In the genomic region with DNA sequence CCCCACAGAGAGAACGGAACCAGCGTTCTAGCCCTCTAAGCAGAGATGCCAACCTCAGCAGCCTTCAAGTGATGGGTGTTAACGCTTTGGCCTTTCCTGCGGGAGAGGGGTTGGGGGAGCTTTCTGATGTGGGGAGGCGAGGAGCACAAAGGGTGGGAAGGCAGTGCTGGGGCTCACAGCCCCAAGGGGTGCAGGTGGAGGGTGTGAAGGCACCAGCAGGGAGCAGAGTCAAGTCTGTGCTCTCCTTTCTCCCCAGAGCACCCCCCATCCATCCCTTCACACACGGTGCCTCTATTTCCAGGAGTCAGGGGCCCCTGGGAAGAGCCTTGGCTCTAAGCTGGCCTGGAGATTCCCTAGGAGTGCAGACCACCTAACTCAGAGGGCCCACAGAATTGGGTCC, we compare ENCODE assay signal across 33 cellular contexts. TPM values are rescaled to one million over a fixed set of nuclear protein-coding genes. Genes with fewer than 3 reads are reported as not detected.
"Had no signal": no experiment of that assay in that cellular context is flagged by ENCODE, and none has a peak within 500 bp of the region (broad histone marks: within the 10 kb centered on the region; RNA-seq: fewer than 3 reads in every experiment).

No MANE protein-coding gene starts in this region.

- H3K27me3 ChIP-seq: brain microvascular endothelial cell, esophagus muscularis mucosa, foreskin keratinocyte, gastrocnemius medialis, heart left ventricle had no signal

- ATAC-seq: activated CD4-positive, CD25-positive, alpha-beta regulatory T cell treated with anti-CD3 and anti-CD28 coated beads, Interleukin-2, amount 50 U/mL, for 24 hours; activated CD8-positive, alpha-beta T cell treated with anti-CD3 and anti-CD28 coated beads for 36 hours; activated T-cell treated with anti-CD3 and anti-CD28 coated beads, Interleukin-2, amount 50 U/mL, for 4 hours; activated T-helper 17 cell treated with anti-CD3 and anti-CD28 coated beads, Interleukin-2, amount 50 U/mL, for 72 hours; effector memory CD8-positive, alpha-beta T cell; foreskin keratinocyte; gastrocnemius medialis; heart left ventricle had no signal

- H3K27ac ChIP-seq: brain microvascular endothelial cell, coronary artery, esophagus muscularis mucosa, foreskin keratinocyte, gastrocnemius medialis, heart left ventricle, WERI-Rb-1 had no signal

- H3K4me3 Mint-ChIP-seq: activated B cell treated with CpG ODN at 0.5 μM for 24 hours; activated CD8-positive, alpha-beta T cell treated with anti-CD3 and anti-CD28 coated beads for 36 hours; activated naive CD8-positive, alpha-beta T cell; activated T-cell treated with anti-CD3 and anti-CD28 coated beads, Interleukin-2, amount 50 U/mL, for 4 hours; activated T-helper 17 cell treated with anti-CD3 and anti-CD28 coated beads, Interleukin-2, amount 50 U/mL, for 72 hours; central memory CD8-positive, alpha-beta T cell; effector memory CD8-positive, alpha-beta T cell; T-helper 1 cell treated with Interleukin-12 subunit alpha and Interleukin-12 subunit beta and Interleukin-4 antibody, amounts not matched to agents 30 μg/mL and 1 μg/mL, for 36 hours; T-helper 2 cell treated with Interferon-gamma antibody and Interleukin-4, amounts not matched to agents 5 μg/mL and 100 μg/mL, for 36 hours had no signal

- DNase-seq: activated B cell treated with CpG ODN at 0.5 μM for 24 hours; activated CD4-positive, alpha-beta T cell treated with anti-CD3 and anti-CD28 coated beads for 48 hours; activated CD4-positive, alpha-beta T cell treated with anti-CD3 and anti-CD28 coated beads, Interleukin-2, amount 50 U/mL, for 1 hour; activated CD4-positive, alpha-beta T cell treated with anti-CD3 and anti-CD28 coated beads, Interleukin-2, amount 50 U/mL, for 48 hours; activated CD8-positive, alpha-beta memory T cell treated with anti-CD3 and anti-CD28 coated beads for 24 hours; activated CD8-positive, alpha-beta T cell treated with anti-CD3 and anti-CD28 coated beads for 36 hours; activated effector memory CD4-positive, alpha-beta T cell treated with Interleukin-2 at 50 U/mL for 16 hours; activated gamma-delta T cell treated with Interleukin-2 at 50 U/mL for 16 hours; activated naive CD4-positive, alpha-beta T cell treated with anti-CD3 and anti-CD28 coated beads, Interleukin-2, amount 50 U/mL, for 16 hours; activated naive CD4-positive, alpha-beta T cell treated with Interleukin-2 at 50 U/mL for 16 hours; activated T-cell treated with anti-CD3 and anti-CD28 coated beads, Interleukin-2, amount 50 U/mL, for 4 hours; amniotic stem cell; anterior cingulate cortex; brain microvascular endothelial cell; dermis blood vessel endothelial cell; effector CD4-positive, alpha-beta T cell; effector memory CD8-positive, alpha-beta T cell; foreskin keratinocyte; gastrocnemius medialis; glutamatergic neuron; heart left ventricle; T1000; WERI-Rb-1 had no signal

- H3K9me3 ChIP-seq: esophagus muscularis mucosa, gastrocnemius medialis, heart left ventricle had no signal

- H3K27ac Mint-ChIP-seq: activated CD8-positive, alpha-beta T cell treated with anti-CD3 and anti-CD28 coated beads for 36 hours; activated naive CD8-positive, alpha-beta T cell; activated T-helper 17 cell treated with anti-CD3 and anti-CD28 coated beads, Interleukin-2, amount 50 U/mL, for 72 hours; effector memory CD8-positive, alpha-beta T cell; T-helper 1 cell treated with Interleukin-12 subunit alpha and Interleukin-12 subunit beta and Interleukin-4 antibody, amounts not matched to agents 30 μg/mL and 1 μg/mL, for 36 hours had no signal

- H3K4me3 ChIP-seq: coronary artery, esophagus muscularis mucosa, gastrocnemius medialis, heart left ventricle had no signal

- H3K27me3 Mint-ChIP-seq: activated B cell treated with CpG ODN at 0.5 μM for 24 hours; activated CD8-positive, alpha-beta T cell treated with anti-CD3 and anti-CD28 coated beads for 36 hours; activated naive CD8-positive, alpha-beta T cell; activated T-helper 17 cell treated with anti-CD3 and anti-CD28 coated beads, Interleukin-2, amount 50 U/mL, for 72 hours; central memory CD8-positive, alpha-beta T cell; effector memory CD8-positive, alpha-beta T cell had no signal

RNA-seq across cellular contexts. Expression of gene C15orf62, which starts 4.1 kb away (rescaled TPM):
- total RNA-seq: astrocyte, cardiac septum had no signal
